1 cellular context compared by ENCODE assay signal in genomic region chr16:78428193-78428592, GRCh38.
TF ChIP-seq lines count a peak whose summit lies in the region.

No MANE protein-coding gene starts in this region.

TF ChIP-seq in K562, 482 proteins besides CTCF, POLR2A, EP300 and RAD21 (continued from another document and continues in another):
- TF ChIP-seq YY1 (IDR thresholded peaks at IDR 0.05; ENCODE audit: borderline replicate concordance in 1 of 3, control insufficient read depth in 1 of 3, extremely low read depth in 1 of 3, insufficient read depth in 3 of 3, insufficient read length in 1 of 3, insufficient replicate concordance in 2 of 3, low read depth in 1 of 3, low read length in 2 of 3) (peak in 1 of 3 experiments; percentile 17), THRA (IDR thresholded peaks at IDR 0.05) (no peak), RFX7 (CRISPR knock-in tag; IDR thresholded peaks at IDR 0.05) (no peak), CGGBP1 (CRISPR knock-in tag; IDR thresholded peaks at IDR 0.05) (no peak), FOXA3 (CRISPR knock-in tag; conservative IDR thresholded peaks at IDR 0.05 in 1 of 2, IDR thresholded peaks at IDR 0.05 in 1 of 2) (no peak), ETV1 (tag; conservative IDR thresholded peaks at IDR 0.05; ENCODE audit: low read depth) (peak; percentile 67; the same call in 1 of the 2 replicates), TARDBP (IDR thresholded peaks at IDR 0.05) (no peak), REST (CRISPR knock-in tag; IDR thresholded peaks at IDR 0.05; ENCODE audit: low read depth) (no peak), EGR1 (conservative IDR thresholded peaks at IDR 0.05) (no peak), HMBOX1 (IDR thresholded peaks at IDR 0.05) (peak; percentile 26; the same call in 1 of the 2 replicates), RHOXF2B (CRISPR knock-in tag; conservative IDR thresholded peaks at IDR 0.05) (no peak), PTRF (tag; IDR thresholded peaks at IDR 0.05) (no peak), ZBTB33 (CRISPR knock-in tag; IDR thresholded peaks at IDR 0.05) (no peak), MEIS2 (IDR thresholded peaks at IDR 0.05; ENCODE audit: partially characterized antibody) (peak; percentile 50), TEAD4 (IDR thresholded peaks at IDR 0.05; ENCODE audit: low read length) (peak; percentile 58), TEAD4 (CRISPR knock-in tag; IDR thresholded peaks at IDR 0.05; ENCODE audit: borderline replicate concordance) (no peak), CHAMP1 (IDR thresholded peaks at IDR 0.05) (peak; percentile 68; the same call in 1 of the 2 replicates), SREBF2 (CRISPR knock-in tag; IDR thresholded peaks at IDR 0.05) (no peak), NR2C1 (IDR thresholded peaks at IDR 0.05) (no peak), NR2C1 (tag; IDR thresholded peaks at IDR 0.05) (peak; percentile 36; the same call in 1 of the 2 replicates), DMBX1 (CRISPR knock-in tag; IDR thresholded peaks at IDR 0.05; ENCODE audit: borderline replicate concordance) (peak; percentile 20; the same call in 1 of the 2 replicates), CBFA2T2 (conservative IDR thresholded peaks at IDR 0.05) (peak; percentile 68), CREM (IDR thresholded peaks at IDR 0.05; ENCODE audit: low read depth) (0 out of 2 replicates have a peak, but pooled peaks have one; percentile 35), ZNF740 (CRISPR knock-in tag; IDR thresholded peaks at IDR 0.05) (no peak), ZNF740 (tag; IDR thresholded peaks at IDR 0.05) (no peak), CBFA2T3 (IDR thresholded peaks at IDR 0.05) (peak; percentile 86), SMAD4 (CRISPR knock-in tag; conservative IDR thresholded peaks at IDR 0.05) (0 out of 2 replicates have a peak, but pooled peaks have one; percentile 44), CBX5 (IDR thresholded peaks at IDR 0.05; ENCODE audit: borderline replicate concordance, low read depth) (0 out of 2 replicates have a peak, but pooled peaks have one; percentile 62), MAZ (CRISPR knock-in tag; conservative IDR thresholded peaks at IDR 0.05 in 1 of 2, IDR thresholded peaks at IDR 0.05 in 1 of 2) (peak in 1 of 2 experiments; percentile 37; a peak in 1 of 4 replicates), FOXM1 (IDR thresholded peaks at IDR 0.05; ENCODE audit: low read depth) (peak; percentile 29; the same call in 1 of the 2 replicates), FOXM1 (CRISPR knock-in tag; IDR thresholded peaks at IDR 0.05; ENCODE audit: low read depth) (no peak), LEF1 (IDR thresholded peaks at IDR 0.05) (0 out of 2 replicates have a peak, but pooled peaks have one; percentile 56), CBX1 (IDR thresholded peaks at IDR 0.05; ENCODE audit: low read depth) (0 out of 2 replicates have a peak, but pooled peaks have one; percentile 14), FOXJ2 (tag; IDR thresholded peaks at IDR 0.05) (no peak), CTBP1 (IDR thresholded peaks at IDR 0.05; ENCODE audit: borderline replicate concordance) (peak; percentile 35; the same call in 1 of the 2 replicates), ZBTB7A (IDR thresholded peaks at IDR 0.05; ENCODE audit: borderline replicate concordance, control insufficient read depth, low read depth, low read length) (peak; percentile 74; the same call in 1 of the 2 replicates), SRSF1 (IDR thresholded peaks at IDR 0.05; ENCODE audit: low read depth, low read length) (no peak), SPI1 (IDR thresholded peaks at IDR 0.05; ENCODE audit: borderline replicate concordance, low read depth, low read length) (peak; percentile 55; the same call in 1 of the 2 replicates), POLR2AphosphoS5 (IDR thresholded peaks at IDR 0.05; ENCODE audit: control insufficient read depth, insufficient read depth, low read depth, low read length) (peak; percentile 47; the same call in 1 of the 2 replicates), ARID1B (IDR thresholded peaks at IDR 0.05) (peak; percentile 85), ZNF318 (IDR thresholded peaks at IDR 0.05; ENCODE audit: borderline replicate concordance in 1 of 2, low read depth in 1 of 2) (no peak), MAX (CRISPR knock-in tag; IDR thresholded peaks at IDR 0.05) (no peak)
